ENCODE assay signal across 8 cellular contexts in genomic region chr14:87896393-87897380, GRCh38.
DNase-seq lines count a peak whose midpoint lies in the region; ATAC-seq, FAIRE-seq and TF ChIP-seq lines count a peak whose summit lies in the region.

No MANE protein-coding gene starts in this region.

- H3K4me3 ChIP-seq in OCI-LY3 (ENCODE audit: low read length), result no peak overlapping the region
- H3K4me3 ChIP-seq in endodermal cell (ENCODE audit: low read length), result no peak overlapping the region
- H3K4me3 ChIP-seq in neural cell (ENCODE audit: low read length), result no peak overlapping the region

- H3K4me2 ChIP-seq in OCI-LY3 (ENCODE audit: low read length) (no peak overlapping the region), neural cell (ENCODE audit: low read length) (no peak overlapping the region)

- H3K27ac ChIP-seq in OCI-LY3 (ENCODE audit: low read length), result no peak overlapping the region
- H3K27ac ChIP-seq in endodermal cell (ENCODE audit: low read depth, low read length), result no peak overlapping the region
- no peak overlapping the region for H3K27ac ChIP-seq in neural cell (ENCODE audit: low read length)

- no peak overlapping the region for H3K4me3 Mint-ChIP-seq in endodermal cell

- H3K9ac ChIP-seq in OCI-LY3 (ENCODE audit: low read length), result no peak overlapping the region
- no peak overlapping the region for H3K9ac ChIP-seq in endodermal cell (ENCODE audit: extremely low read depth, low read length, poor library complexity, severe bottlenecking)
- no peak overlapping the region for H3K9ac ChIP-seq in neural cell (ENCODE audit: low read length)

- H3K9me3 ChIP-seq in OCI-LY3 (ENCODE audit: insufficient read depth, low read length) (no peaks in the 10 kb centered on the region), endodermal cell (ENCODE audit: control insufficient read depth, low read length) (peaks cover 12% of the 10 kb centered on the region), neural cell (ENCODE audit: low read length) (peaks cover under 1% of the 10 kb centered on the region)

- H2AFZ ChIP-seq in OCI-LY3 (ENCODE audit: low read depth, low read length) (no peak overlapping the region), neural cell (ENCODE audit: low read depth, low read length) (no peak overlapping the region)

- H3K36me3 ChIP-seq in OCI-LY3 (replicated peaks; ENCODE audit: low read depth, low read length), result no peaks in the 10 kb centered on the region
- H3K36me3 ChIP-seq in endodermal cell (ENCODE audit: control insufficient read depth, insufficient read depth, low read length), result no peaks in the 10 kb centered on the region
- no peaks in the 10 kb centered on the region for H3K36me3 ChIP-seq in neural cell (ENCODE audit: insufficient read depth, low read length)

- no peaks in the 10 kb centered on the region for H3F3A ChIP-seq in neural cell (ENCODE audit: insufficient read depth, low read length, poor library complexity, severe bottlenecking)

- no peaks in the 10 kb centered on the region for H4K20me1 ChIP-seq in OCI-LY3 (ENCODE audit: insufficient read depth, low read length)
- no peaks in the 10 kb centered on the region for H4K20me1 ChIP-seq in neural cell (ENCODE audit: insufficient read depth)

- DNase-seq in AML-193 (lab: John Stamatoyannopoulos, UW), result peak; percentile 39 to 44
- DNase-seq in GM18507 (ENCODE audit: extremely low spot score, insufficient read length, low read depth), result peak; percentile 2
- peak; percentile 12 for DNase-seq in KG1 (lab: John Stamatoyannopoulos, UW)
- no peak for DNase-seq in endodermal cell
- DNase-seq in T-helper 9 cell, result no peak

- H3K4me1 ChIP-seq in OCI-LY3 (ENCODE audit: low read length) (no peaks in the 10 kb centered on the region), endodermal cell (ENCODE audit: control insufficient read depth, insufficient read depth, low read length) (peaks cover 9% of the 10 kb centered on the region)

- H3K27ac Mint-ChIP-seq in endodermal cell, result peak overlapping the region; percentile 59

- no peaks in the 10 kb centered on the region for H3K27me3 Mint-ChIP-seq in endodermal cell (ENCODE audit: insufficient read depth)

- no peaks in the 10 kb centered on the region for H3K36me3 Mint-ChIP-seq in endodermal cell (ENCODE audit: low read depth)

- 57 to 61% methylated on average over 7 to 9 of the region's 9 CpGs for WGBS in endodermal cell (ENCODE audit: insufficient coverage in 1 of 2, insufficient read length in 1 of 2), 2 experiments

- no peak for TF ChIP-seq EP300 in neural cell (conservative IDR thresholded peaks at IDR 0.05; ENCODE audit: poor library complexity, severe bottlenecking)

- TF ChIP-seq CTCF in OCI-LY3 (IDR thresholded peaks at IDR 0.05; ENCODE audit: low read depth, low read length) (peak; percentile 81), endodermal cell (conservative IDR thresholded peaks at IDR 0.05) (peak; percentile 92), neural cell (IDR thresholded peaks at IDR 0.05; ENCODE audit: poor library complexity, severe bottlenecking) (peak; percentile 83)

- H3K27me3 ChIP-seq in OCI-LY3 (ENCODE audit: low read depth, low read length) (peaks cover 28% of the 10 kb centered on the region), endodermal cell (ENCODE audit: control insufficient read depth, insufficient read depth, low read length, poor library complexity, severe bottlenecking) (no peaks in the 10 kb centered on the region), neural cell (ENCODE audit: insufficient read depth, low read depth, low read length) (no peaks in the 10 kb centered on the region)

- peak; percentile 85 for FAIRE-seq in GM18507 (lab: Jason Lieb, UNC)

- H3K4me1 Mint-ChIP-seq in endodermal cell, result peaks cover 18% of the 10 kb centered on the region

- TF ChIP-seq RAD21 in neural cell (conservative IDR thresholded peaks at IDR 0.05), result peak; percentile 93

- H3K79me2 ChIP-seq in OCI-LY3 (ENCODE audit: low read length), result no peaks in the 10 kb centered on the region
- H3K79me2 ChIP-seq in neural cell (replicated peaks; ENCODE audit: insufficient read depth, low read length), result no peaks in the 10 kb centered on the region

- H3K9me3 Mint-ChIP-seq in endodermal cell, result no peaks in the 10 kb centered on the region

- no peaks in the 10 kb centered on the region for H3K9me2 ChIP-seq in neural cell (ENCODE audit: insufficient read depth, low read length)

- no peak for ATAC-seq in HG03457 (IDR thresholded peaks at IDR 0.05; ENCODE audit: unreplicated experiment)

TF ChIP-seq in neural cell, 6 proteins besides CTCF, POLR2A, EP300 and RAD21:
- TF ChIP-seq SMC3 (conservative IDR thresholded peaks at IDR 0.05; ENCODE audit: poor library complexity) (peak; percentile 84), REST (IDR thresholded peaks at IDR 0.05; ENCODE audit: borderline replicate concordance) (no peak)
TF ChIP-seq in neural cell: peak in this region for 1.

Comparison
In these comparisons a context has a peak if more than half of its experiments do, and no peak if none do; other contexts are left out.
1. DNase-seq: peak in AML-193 (2 of 2), GM18507 (single experiment) and KG1 (single experiment); none in endodermal cell (single experiment) and T-helper 9 cell (single experiment).
2. Peak in every context shown above with its lines, with median percentiles within 50 percentile points of each other: CTCF ChIP-seq.